8 cellular contexts compared by ENCODE assay signal in genomic region chr16:88568710-88569613, GRCh38. TPM values are rescaled to one million over a fixed set of nuclear protein-coding genes. Genes with fewer than 3 reads are reported as not detected.
DNase-seq lines count a peak whose midpoint lies in the region; ATAC-seq and TF ChIP-seq lines count a peak whose summit lies in the region.

No MANE protein-coding gene starts in this region.

- peak overlapping the region; percentile 87 for H2AFZ ChIP-seq in GM23248

- H3K4me1 ChIP-seq in GM23248 (ENCODE audit: insufficient read depth) = peaks cover 17% of the 10 kb centered on the region

- H3K4me3 ChIP-seq in GM23248 (peak overlapping the region; percentile 92), SK-N-MC (peak overlapping the region; percentile 80), foreskin fibroblast (ENCODE audit: low read depth in 1 of 2, low read length in 2 of 2) (peak overlapping the region; percentile 73 to 93), skeletal muscle cell (ENCODE audit: low read depth, low read length) (peak overlapping the region; percentile 72)

- no peak for TF ChIP-seq CTCF in foreskin fibroblast (IDR thresholded peaks at IDR 0.05; ENCODE audit: low read depth, low read length)

- ATAC-seq in GM21360 (IDR thresholded peaks at IDR 0.05; ENCODE audit: unreplicated experiment) (no peak), HG02623 (IDR thresholded peaks at IDR 0.05; ENCODE audit: unreplicated experiment) (no peak)

- in situ Hi-C loops in GM23248 (cut with MboI) = no loop called here

- H3K9me2 ChIP-seq in GM23248 (ENCODE audit: insufficient read depth) = no peaks in the 10 kb centered on the region

- peaks cover 8% of the 10 kb centered on the region; the same call in 1 of the 2 replicates for H3F3A ChIP-seq in GM23248 (ENCODE audit: insufficient read depth)

- peak overlapping the region; percentile 79 for H3K4me2 ChIP-seq in GM23248 (ENCODE audit: unreplicated experiment)

- peak overlapping the region; percentile 82 for H3K9ac ChIP-seq in GM23248
- H3K9ac ChIP-seq in SK-N-MC (ENCODE audit: insufficient read length) = peak overlapping the region; percentile 77

- H4K20me1 ChIP-seq in GM23248 (ENCODE audit: insufficient read depth) = no peaks in the 10 kb centered on the region

- H3K27ac ChIP-seq in GM23248 (peak overlapping the region; percentile 38; the same call in 1 of the 2 replicates), SK-N-MC (no peak overlapping the region), caudate nucleus (ENCODE audit: low read depth, low read length) (no peak overlapping the region)

- H3K36me3 ChIP-seq in GM23248 (ENCODE audit: low read depth) = no peaks in the 10 kb centered on the region
- no peaks in the 10 kb centered on the region; the same call in 1 of the 2 replicates for H3K36me3 ChIP-seq in SK-N-MC (ENCODE audit: insufficient read depth, low read length)

- no peak for DNase-seq in GM23248
- DNase-seq in SK-N-MC (ENCODE audit: low read depth, low spot score) = no peak
- DNase-seq in foreskin fibroblast = no peak
- no peak for DNase-seq in skeletal muscle cell (ENCODE audit: low read depth)
- DNase-seq in caudate nucleus (lab: John Stamatoyannopoulos, UW) = no peak
- DNase-seq in activated CD4-positive, CD25-positive, alpha-beta regulatory T cell (lab: John Stamatoyannopoulos, UW) = no peak

- H3K27me3 ChIP-seq in GM23248 (replicated peaks; ENCODE audit: insufficient read depth) = no peaks in the 10 kb centered on the region

- peaks cover 38% of the 10 kb centered on the region for H3K79me2 ChIP-seq in GM23248 (ENCODE audit: insufficient read depth)

- H3K9me3 ChIP-seq in GM23248 (ENCODE audit: low read depth) = no peaks in the 10 kb centered on the region
- no peaks in the 10 kb centered on the region for H3K9me3 ChIP-seq in SK-N-MC (ENCODE audit: low read depth, low read length)

- WGBS in GM23248 (ENCODE audit: low coverage in 1 of 2, low lambda C conversion rate in 2 of 2, missing lambda C conversion rate in 2 of 2), 2 experiments = 92 to 94% methylated on average over 17 to 18 of the region's 18 CpGs

RNA-seq across cellular contexts. Expression of gene ZC3H18, which starts 1.2 kb away (rescaled TPM):
- total RNA-seq in GM23248 (2014; rRNA removed; shearing (Covaris generic)) = 8.9 and 9.7 TPM in 2 replicates
- 23.1 and 24.9 TPM in 2 replicates for polyA plus RNA-seq in GM23248 (2016; fragmentation: Nextera tagmentation; extraction: Ambion mirVana)
